In the genomic region with DNA sequence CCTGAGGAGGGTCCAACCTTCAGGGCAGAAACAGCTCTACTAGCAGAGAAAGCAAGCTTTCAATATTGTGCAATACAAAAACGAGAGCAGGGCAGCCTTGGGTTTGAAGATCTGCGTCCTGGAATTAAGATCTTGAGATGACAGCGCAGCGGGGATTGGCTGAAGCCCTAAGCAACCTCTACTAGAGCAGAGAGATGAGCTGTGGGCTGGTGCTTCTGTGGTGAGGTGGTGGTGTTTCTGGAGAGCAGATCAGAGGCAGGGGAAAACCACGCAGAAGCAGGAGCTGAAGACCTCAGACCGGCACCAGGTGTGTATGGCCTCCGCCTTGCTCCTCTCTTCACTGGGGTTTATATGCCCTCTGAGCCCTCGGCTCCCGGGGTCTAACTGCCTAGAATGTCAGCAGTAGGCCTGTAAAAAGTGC, we compare ENCODE assay signal across 8 cellular contexts. TPM values are rescaled to one million over a fixed set of nuclear protein-coding genes. Genes with fewer than 3 reads are reported as not detected.
DNase-seq lines count a peak whose midpoint lies in the region; ATAC-seq and TF ChIP-seq lines count a peak whose summit lies in the region.

No MANE protein-coding gene starts in this region.

- intact Hi-C loops in heart right ventricle (cut with DNase I), result no loop called here

- no peaks in the 10 kb centered on the region for H3K27me3 ChIP-seq in heart right ventricle

- ATAC-seq in GM19324 (IDR thresholded peaks at IDR 0.05; ENCODE audit: low FRiP score, unreplicated experiment), result peak; percentile 62
- peak; percentile 79 for ATAC-seq in HG03196 (IDR thresholded peaks at IDR 0.05; ENCODE audit: unreplicated experiment)
- peak in 5 of 8 donors; percentile 10 to 31 (median 13) for ATAC-seq in heart right ventricle

- H3K27ac ChIP-seq in heart right ventricle, result peak overlapping the region in 9 of 10 donors; percentile 72 to 90 (median 81)

- peaks cover 8 to 46% (median 22%) of the 10 kb centered on the region in 9 donors for H3K4me1 ChIP-seq in heart right ventricle

- peaks cover 0 to 24% (median 0%) of the 10 kb centered on the region in 9 donors for H3K36me3 ChIP-seq in heart right ventricle

- DNase-seq in activated CD4-positive, alpha-beta T cell treated with anti-CD3 and anti-CD28 coated beads, Interleukin-2, amount 50 U/mL, for 24 hours (ENCODE audit: low read depth in 1 of 2, low spot score in 1 of 2), result peak; percentile 46 to 81
- DNase-seq in heart right ventricle (no peak), NCI-H1092 (lab: John Stamatoyannopoulos, UW) (no peak), NCI-H2029 (lab: John Stamatoyannopoulos, UW) (no peak), AG20443 (ENCODE audit: low spot score) (no peak)
- DNase-seq in stimulated activated CD8-positive, alpha-beta memory T cell treated with anti-CD3 and anti-CD28 coated beads, Interleukin-2, amount 100 ng/mL, for 48 hours (ENCODE audit: low read depth in 2 of 2), result peak; percentile 65 to 77

- H3K9me3 ChIP-seq in heart right ventricle, result no peaks in the 10 kb centered on the region

- H3K4me3 ChIP-seq in heart right ventricle, result peak overlapping the region in 2 of 10 donors; percentile 10 to 45

- WGBS in heart right ventricle, 2 donors, result 89 to 96% methylated on average over 9 of the region's 9 CpGs

- no peak for TF ChIP-seq CTCF in heart right ventricle (IDR thresholded peaks at IDR 0.05)

RNA-seq across cellular contexts. Expression of a gene that starts 12.5 kb away (rescaled TPM):
- 1 to 10 TPM in 4 of 10 donors, under 1 TPM in 6; 0.45 to 8.0 (median 0.85) TPM for total RNA-seq in heart right ventricle
- under 1 TPM; 0.58 to 0.59 TPM for polyA plus RNA-seq in heart right ventricle

RNA-seq across cellular contexts. Expression of a gene that starts 16.0 kb away (rescaled TPM):
- 1 to 10 TPM; 1.2 to 2.8 (median 1.9) TPM for total RNA-seq in heart right ventricle
- polyA plus RNA-seq in heart right ventricle, result 1 to 10 TPM; 1.0 to 1.2 TPM

RNA-seq across cellular contexts. Expression of a gene that starts 37.6 kb away (rescaled TPM):
- total RNA-seq in heart right ventricle, result 10 to 100 TPM; 25.1 to 69.4 (median 43.8) TPM
- polyA plus RNA-seq in heart right ventricle, result 10 to 100 TPM in 1 of 2 donors, 1 to 10 TPM in 1; 1.2 to 11.3 TPM

RNA-seq across cellular contexts. Expression of a gene that starts 59.4 kb away (rescaled TPM):
- 1 to 10 TPM; 2.3 to 4.2 (median 3.4) TPM for total RNA-seq in heart right ventricle
- 1 to 10 TPM in 1 of 2 donors, under 1 TPM in 1; 0.73 to 1.5 TPM for polyA plus RNA-seq in heart right ventricle

Comparison
In these comparisons a context has a peak if more than half of its experiments do, and no peak if none do; other contexts are left out.
1. ATAC-seq: peak in every context shown above with its lines; median percentile 79 in HG03196; 62 in GM19324; 13 in heart right ventricle.
2. DNase-seq: peak in activated CD4-positive, alpha-beta T cell treated with anti-CD3 and anti-CD28 coated beads, Interleukin-2, amount 50 U/mL, for 24 hours (2 of 2) and stimulated activated CD8-positive, alpha-beta memory T cell treated with anti-CD3 and anti-CD28 coated beads, Interleukin-2, amount 100 ng/mL, for 48 hours (2 of 2); none in heart right ventricle (0 of 2), NCI-H1092 (single experiment), NCI-H2029 (single experiment) and AG20443 (single experiment).